17 cellular contexts compared by ENCODE assay signal in the genomic region with DNA sequence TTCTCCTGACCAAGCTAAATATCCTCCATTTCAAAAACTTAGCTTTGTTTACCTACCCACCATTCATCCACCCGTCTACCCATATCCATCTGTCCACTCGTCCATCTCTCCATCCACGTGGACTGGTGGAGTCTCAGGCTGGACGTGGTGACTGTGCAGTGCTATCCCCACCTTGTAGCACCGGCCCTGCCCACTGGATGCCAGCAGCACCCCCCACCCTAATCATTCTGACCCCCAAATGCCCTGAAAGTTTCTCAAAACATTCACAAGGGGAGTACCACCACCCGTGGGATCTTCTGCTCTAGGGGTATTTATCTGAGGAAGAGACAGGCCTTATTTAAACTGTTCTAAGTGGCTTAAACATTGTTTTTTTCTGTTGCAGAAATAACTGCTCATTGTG.
DNase-seq lines count a peak whose midpoint lies in the region; ATAC-seq, FAIRE-seq and TF ChIP-seq lines count a peak whose summit lies in the region.
"Had no signal": no experiment of that assay in that cellular context is flagged by ENCODE, and none has a peak within 500 bp of the region (broad histone marks: within the 10 kb centered on the region; RNA-seq: fewer than 3 reads in every experiment).

No MANE protein-coding gene starts in this region.

- H3K27me3 ChIP-seq in OCI-LY3 (ENCODE audit: low read depth, low read length) (no peaks in the 10 kb centered on the region), stomach (no peaks in the 10 kb centered on the region)

- peak overlapping the region; percentile 28 for H3K4me2 ChIP-seq in OCI-LY3 (ENCODE audit: low read length)
- H3K4me2 ChIP-seq: KMS-11 had no signal

- peaks cover 100% of the 10 kb centered on the region for H4K20me1 ChIP-seq in OCI-LY3 (ENCODE audit: insufficient read depth, low read length)

- H3K27me3 Mint-ChIP-seq in activated T-cell treated with anti-CD3 and anti-CD28 coated beads, Interleukin-2, amount 50 U/mL, for 24 hours = no peaks in the 10 kb centered on the region
- H3K27me3 Mint-ChIP-seq in naive B cell (no peaks in the 10 kb centered on the region), glutamatergic neuron (ENCODE audit: unreplicated experiment) (peaks cover 6% of the 10 kb centered on the region)

- H3K27ac Mint-ChIP-seq in activated T-cell treated with anti-CD3 and anti-CD28 coated beads, Interleukin-2, amount 50 U/mL, for 24 hours = peak overlapping the region; percentile 41
- peak overlapping the region in 5 of 6 donors; percentile 27 to 87 (median 79) for H3K27ac Mint-ChIP-seq in naive B cell
- H3K27ac Mint-ChIP-seq in glutamatergic neuron (ENCODE audit: unreplicated experiment) = no peak overlapping the region

- H3K36me3 Mint-ChIP-seq in activated T-cell treated with anti-CD3 and anti-CD28 coated beads, Interleukin-2, amount 50 U/mL, for 24 hours (ENCODE audit: low read depth) = peaks cover 25% of the 10 kb centered on the region
- peaks cover 0 to 7% of the 10 kb centered on the region in 2 donors for H3K36me3 Mint-ChIP-seq in naive B cell
- no peaks in the 10 kb centered on the region for H3K36me3 Mint-ChIP-seq in glutamatergic neuron (ENCODE audit: unreplicated experiment)

- H3K4me1 Mint-ChIP-seq in activated T-cell treated with anti-CD3 and anti-CD28 coated beads, Interleukin-2, amount 50 U/mL, for 24 hours (ENCODE audit: low read depth) = peaks cover 41% of the 10 kb centered on the region
- H3K4me1 Mint-ChIP-seq in naive B cell (peaks cover 45 to 62% (median 50%) of the 10 kb centered on the region in 3 donors), glutamatergic neuron (ENCODE audit: low read depth, unreplicated experiment) (peaks cover 10% of the 10 kb centered on the region)

- H3K4me1 ChIP-seq in OCI-LY3 (ENCODE audit: low read length) (peaks cover 17% of the 10 kb centered on the region), stomach (peaks cover 0 to 8% (median 2%) of the 10 kb centered on the region in 4 donors)

- intact Hi-C loops in stomach (cut with DNase I; ENCODE audit: low total_unique reads) = no loop called here

- H3K4me3 ChIP-seq in OCI-LY3 (ENCODE audit: low read length) (no peak overlapping the region), stomach (no peak overlapping the region)

- TF ChIP-seq POLR2A in stomach (IDR thresholded peaks at IDR 0.05) = no peak

- no peaks in the 10 kb centered on the region for H3K9me3 ChIP-seq in OCI-LY3 (ENCODE audit: insufficient read depth, low read length)
- no peaks in the 10 kb centered on the region for H3K9me3 ChIP-seq in stomach

- no peak for DNase-seq in activated T-cell treated with anti-CD3 and anti-CD28 coated beads, Interleukin-2, amount 50 U/mL, for 24 hours
- no peak for DNase-seq in activated T-cell treated with anti-CD3 and anti-CD28 coated beads, Interleukin-2, amount 50 U/mL, for 48 hours
- no peak for DNase-seq in naive B cell
- peak; percentile 13 for DNase-seq in stomach
- DNase-seq in glutamatergic neuron = no peak
- no peak for DNase-seq in urothelium cell line (ENCODE audit: low spot score)
- DNase-seq: C1 segment of cervical spinal cord, DMS 273 treated with DMSO at 0.1 percent for 48 hours, GDM1, NCI-H1092, NCI-H510A treated with DMSO at 0.1 percent for 48 hours, NCI-H82 had no signal

- 89 to 95% (median 92%) methylated on average over 6 of the region's 6 CpGs for WGBS in stomach, 5 donors

- TF ChIP-seq CTCF in OCI-LY3 (IDR thresholded peaks at IDR 0.05; ENCODE audit: low read depth, low read length) (no peak), stomach (IDR thresholded peaks at IDR 0.05) (no peak), glutamatergic neuron (IDR thresholded peaks at IDR 0.05; ENCODE audit: partially characterized antibody, unreplicated experiment) (no peak)

- H3K27ac ChIP-seq in OCI-LY3 (ENCODE audit: low read length) (no peak overlapping the region), stomach (no peak overlapping the region)
- H3K27ac ChIP-seq: KMS-11 had no signal

- peaks cover 27% of the 10 kb centered on the region for H3K36me3 ChIP-seq in OCI-LY3 (replicated peaks; ENCODE audit: low read depth, low read length)
- H3K36me3 ChIP-seq in stomach = peaks cover 0 to 8% (median 0%) of the 10 kb centered on the region in 4 donors

- no peak for FAIRE-seq in urothelium cell line (lab: Jason Lieb, UNC)
- FAIRE-seq: A204.1, H54 had no signal

- H3K9ac ChIP-seq in OCI-LY3 (ENCODE audit: low read length) = no peak overlapping the region
- H3K9ac ChIP-seq: KMS-11 had no signal

- H3K4me3 Mint-ChIP-seq in activated T-cell treated with anti-CD3 and anti-CD28 coated beads, Interleukin-2, amount 50 U/mL, for 24 hours = no peak overlapping the region
- no peak overlapping the region for H3K4me3 Mint-ChIP-seq in naive B cell
- H3K4me3 Mint-ChIP-seq in glutamatergic neuron (ENCODE audit: unreplicated experiment) = no peak overlapping the region

- no peak overlapping the region for H2AFZ ChIP-seq in OCI-LY3 (ENCODE audit: low read depth, low read length)

- ATAC-seq in naive B cell (ENCODE audit: low read depth in 2 of 2) = no peak
- ATAC-seq: Panc1 had no signal

- TF ChIP-seq EP300 in stomach (IDR thresholded peaks at IDR 0.05) = no peak

- peaks cover 34% of the 10 kb centered on the region for H3K79me2 ChIP-seq in OCI-LY3 (ENCODE audit: low read length)

- H3K9me3 Mint-ChIP-seq in activated T-cell treated with anti-CD3 and anti-CD28 coated beads, Interleukin-2, amount 50 U/mL, for 24 hours = no peaks in the 10 kb centered on the region
- no peaks in the 10 kb centered on the region for H3K9me3 Mint-ChIP-seq in naive B cell
- peaks cover 5% of the 10 kb centered on the region for H3K9me3 Mint-ChIP-seq in glutamatergic neuron (ENCODE audit: unreplicated experiment)
